10 cellular contexts compared by ENCODE assay signal in the genomic region with DNA sequence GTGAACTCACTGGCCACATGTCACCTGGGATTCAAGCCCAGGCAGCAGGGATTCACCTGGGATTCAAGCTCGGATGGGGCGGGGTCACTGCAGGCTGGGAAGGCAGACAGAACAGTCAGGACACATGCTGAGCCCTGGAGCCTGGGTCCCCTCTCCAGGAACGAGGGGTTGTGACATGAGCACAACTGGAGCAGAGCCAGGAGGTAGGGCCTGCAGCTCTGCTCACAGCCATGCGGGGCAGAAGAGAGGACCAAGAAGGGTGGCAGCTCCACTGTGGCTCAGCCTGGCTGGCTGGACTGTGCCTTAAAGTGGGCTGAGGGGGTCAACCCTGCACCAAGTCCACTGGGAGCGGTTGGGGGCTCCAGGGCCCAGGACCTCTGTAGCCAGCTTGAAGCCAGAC.
A peak's percentile ranks its signal among the peaks of the same experiment; 100 is the strongest.
DNase-seq lines count a peak whose midpoint lies in the region; ATAC-seq and TF ChIP-seq lines count a peak whose summit lies in the region.
"Had no signal": no experiment of that assay in that cellular context is flagged by ENCODE, and none has a peak within 500 bp of the region (broad histone marks: within the 10 kb centered on the region; RNA-seq: fewer than 3 reads in every experiment).

No MANE protein-coding gene starts in this region.

- no peaks in the 10 kb centered on the region for H3K36me3 Mint-ChIP-seq in natural killer cell

- H3K27ac ChIP-seq in osteoblast (ENCODE audit: low read depth, low read length): no peak overlapping the region
- H3K27ac ChIP-seq: ovary had no signal

- no peaks in the 10 kb centered on the region for H3K27me3 ChIP-seq in osteoblast (ENCODE audit: insufficient read depth, low read length)
- H3K27me3 ChIP-seq: ovary had no signal

- intact Hi-C loops in natural killer cell (cut with micrococcal nuclease): no loop called here

- no peaks in the 10 kb centered on the region for H3K79me2 ChIP-seq in osteoblast (ENCODE audit: insufficient read depth, low read length)

- H3K27me3 Mint-ChIP-seq in natural killer cell (ENCODE audit: low read depth in 2 of 2): no peaks in the 10 kb centered on the region
- H3K27me3 Mint-ChIP-seq: activated CD4-positive, alpha-beta T cell treated with anti-CD3 and anti-CD28 coated beads for 36 hours had no signal

- H3K4me3 ChIP-seq in osteoblast (ENCODE audit: insufficient read depth, low read length): no peak overlapping the region
- H3K4me3 ChIP-seq: ovary had no signal

- peaks cover 8% of the 10 kb centered on the region for H3K4me1 ChIP-seq in osteoblast (ENCODE audit: insufficient read depth, low read length)

- no peaks in the 10 kb centered on the region for H3K9me3 Mint-ChIP-seq in natural killer cell

- H2AFZ ChIP-seq in osteoblast (ENCODE audit: low read length): no peak overlapping the region

- no peak overlapping the region for H3K27ac Mint-ChIP-seq in natural killer cell
- H3K27ac Mint-ChIP-seq: activated CD4-positive, alpha-beta T cell treated with anti-CD3 and anti-CD28 coated beads for 36 hours had no signal

- H3K9me3 ChIP-seq in osteoblast (ENCODE audit: low read depth, low read length): peaks cover 7% of the 10 kb centered on the region
- H3K9me3 ChIP-seq: ovary had no signal

- H3K4me3 Mint-ChIP-seq in natural killer cell: no peak overlapping the region
- H3K4me3 Mint-ChIP-seq: activated CD4-positive, alpha-beta T cell treated with anti-CD3 and anti-CD28 coated beads for 36 hours had no signal

- peaks cover 0 to 5% of the 10 kb centered on the region in 2 donors for H3K4me1 Mint-ChIP-seq in natural killer cell
- H3K4me1 Mint-ChIP-seq: activated CD4-positive, alpha-beta T cell treated with anti-CD3 and anti-CD28 coated beads for 36 hours had no signal

- no peaks in the 10 kb centered on the region for H4K20me1 ChIP-seq in osteoblast (ENCODE audit: insufficient read depth, low read length)

- POLR2A ChIA-PET in HEK293T (lab: Yijun Ruan, JAX): no interaction called here

- no peak overlapping the region for H3K4me2 ChIP-seq in osteoblast (ENCODE audit: insufficient read depth, low read length)

- no peaks in the 10 kb centered on the region for H3K36me3 ChIP-seq in osteoblast (ENCODE audit: insufficient read depth, low read length)
- H3K36me3 ChIP-seq: ovary had no signal

- no peak for ATAC-seq in natural killer cell
- ATAC-seq: activated CD4-positive, alpha-beta T cell treated with anti-CD3 and anti-CD28 coated beads for 36 hours had no signal

- peak; percentile 8 to 32 for DNase-seq in SHP77 (lab: John Stamatoyannopoulos, UW)
- no peak for DNase-seq in SHP77 treated with DMSO at 0.1 percent for 48 hours (lab: John Stamatoyannopoulos, UW)
- DNase-seq in HEK293T (ENCODE audit: extremely low spot score): peak; percentile 26
- DNase-seq in UCSD-AML1 (lab: John Stamatoyannopoulos, UW; ENCODE audit: unreplicated experiment): peak; percentile 35
- DNase-seq in osteoblast (ENCODE audit: insufficient read length, low spot score, missing footprints): no peak
- DNase-seq in natural killer cell: no peak
- no peak for DNase-seq in middle frontal gyrus (ENCODE audit: extremely low spot score, low spot score)
- DNase-seq in islet precursor cell: no peak
- DNase-seq: activated CD4-positive, alpha-beta T cell treated with anti-CD3 and anti-CD28 coated beads for 36 hours; ovary had no signal

- TF ChIP-seq CTCF in osteoblast (IDR thresholded peaks at IDR 0.05; ENCODE audit: extremely low read depth, low read depth, low read length): peak; percentile 13
- no peak for TF ChIP-seq CTCF in natural killer cell (IDR thresholded peaks at IDR 0.05)

- CTCF ChIA-PET in HEK293T (lab: Yijun Ruan, JAX): interaction anchor here (0.6 to 2.5 kb wide), 4 partner anchors 8 to 301 kb away, joined by 3 to 9 read pairs (median 3); no protein-coding TSS in a partner anchor

TF ChIP-seq in HEK293T, 16 proteins besides CTCF, POLR2A, EP300 and RAD21:
- TF ChIP-seq SP1 (IDR thresholded peaks at IDR 0.05) (no peak), ELF4 (IDR thresholded peaks at IDR 0.05) (no peak), FOXK2 (IDR thresholded peaks at IDR 0.05) (no peak), LEF1 (IDR thresholded peaks at IDR 0.05; ENCODE audit: borderline replicate concordance) (no peak), BHLHE40 (IDR thresholded peaks at IDR 0.05; ENCODE audit: borderline replicate concordance) (no peak), FOXA1 (IDR thresholded peaks at IDR 0.05) (no peak), SUZ12 (IDR thresholded peaks at IDR 0.05) (no peak), FOXM1 (IDR thresholded peaks at IDR 0.05; ENCODE audit: borderline replicate concordance) (no peak), ARNT (IDR thresholded peaks at IDR 0.05) (no peak), CTBP1 (IDR thresholded peaks at IDR 0.05; ENCODE audit: borderline replicate concordance) (no peak), HDGF (IDR thresholded peaks at IDR 0.05; ENCODE audit: borderline replicate concordance) (no peak), L3MBTL2 (conservative IDR thresholded peaks at IDR 0.05) (no peak), TARDBP (IDR thresholded peaks at IDR 0.05) (no peak), NFRKB (IDR thresholded peaks at IDR 0.05) (no peak), ZNF384 (IDR thresholded peaks at IDR 0.05) (no peak)
- TF ChIP-seq, protein P1, sequence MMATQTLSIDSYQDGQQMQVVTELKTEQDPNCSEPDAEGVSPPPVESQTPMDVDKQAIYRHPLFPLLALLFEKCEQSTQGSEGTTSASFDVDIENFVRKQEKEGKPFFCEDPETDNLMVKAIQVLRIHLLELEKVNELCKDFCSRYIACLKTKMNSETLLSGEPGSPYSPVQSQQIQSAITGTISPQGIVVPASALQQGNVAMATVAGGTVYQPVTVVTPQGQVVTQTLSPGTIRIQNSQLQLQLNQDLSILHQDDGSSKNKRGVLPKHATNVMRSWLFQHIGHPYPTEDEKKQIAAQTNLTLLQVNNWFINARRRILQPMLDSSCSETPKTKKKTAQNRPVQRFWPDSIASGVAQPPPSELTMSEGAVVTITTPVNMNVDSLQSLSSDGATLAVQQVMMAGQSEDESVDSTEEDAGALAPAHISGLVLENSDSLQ (IDR thresholded peaks at IDR 0.05): no peak

Comparison
In these comparisons a context has a peak if more than half of its experiments do, and no peak if none do; other contexts are left out.
1. DNase-seq: peak in SHP77 (2 of 2), HEK293T (single experiment) and UCSD-AML1 (single experiment); none in SHP77 treated with DMSO at 0.1 percent for 48 hours (single experiment), osteoblast (single experiment), natural killer cell (single experiment), middle frontal gyrus (single experiment) and islet precursor cell (single experiment).